Comparison of ENCODE assay signal across 26 cellular contexts in genomic region chr7:49386792-49387191, GRCh38.
"Had no signal": no experiment of that assay in that cellular context is flagged by ENCODE, and none has a peak within 500 bp of the region (broad histone marks: within the 10 kb centered on the region; RNA-seq: fewer than 3 reads in every experiment).

No MANE protein-coding gene starts in this region.

- H3K27me3 ChIP-seq: colonic mucosa, gastrocnemius medialis, heart right ventricle, left lung had no signal

- H3K36me3 ChIP-seq: colonic mucosa, esophagus squamous epithelium, gastrocnemius medialis, heart right ventricle, left lung, lower lobe of right lung had no signal

- DNase-seq: colonic mucosa; cortex of kidney; effector CD8-positive, alpha-beta T cell; effector memory CD8-positive, alpha-beta T cell; endodermal cell; erythroblast; esophagus squamous epithelium; foreskin fibroblast; foreskin melanocyte; gastrocnemius medialis; glutamatergic neuron; head of caudate nucleus; heart right ventricle; hippocampal formation; left cardiac atrium; left lung; left ventricle myocardium superior; lower lobe of right lung; mesenchymal stem cell; mucosa of descending colon; naive B cell had no signal

- H3K9me3 ChIP-seq: colonic mucosa, gastrocnemius medialis, lower lobe of right lung, mucosa of descending colon had no signal

- H3K27ac ChIP-seq: colonic mucosa, epithelial cell of prostate, esophagus squamous epithelium, gastrocnemius medialis, heart right ventricle, left lung, lower lobe of right lung had no signal

- FAIRE-seq: endometrium, islet of Langerhans, keratinocyte had no signal

- H3K4me3 ChIP-seq: colonic mucosa, esophagus squamous epithelium, gastrocnemius medialis, heart right ventricle, left lung, lower lobe of right lung, mucosa of descending colon had no signal

- ATAC-seq: effector memory CD8-positive, alpha-beta T cell; esophagus mucosa; gastrocnemius medialis; heart right ventricle; left cardiac atrium; left lung; left ventricle myocardium superior; lower lobe of right lung; mucosa of descending colon had no signal

- H3K4me1 ChIP-seq: colonic mucosa, esophagus squamous epithelium, gastrocnemius medialis, heart right ventricle, left lung, lower lobe of right lung had no signal
